Comparison of ENCODE assay signal across 9 cellular contexts in genomic region chr7:6589151-6589828, GRCh38. TPM values are rescaled to one million over a fixed set of nuclear protein-coding genes. Genes with fewer than 3 reads are reported as not detected.
A peak's percentile ranks its signal among the peaks of the same experiment; 100 is the strongest.
DNase-seq lines count a peak whose midpoint lies in the region; ATAC-seq, FAIRE-seq and TF ChIP-seq lines count a peak whose summit lies in the region.
"Had no signal": no experiment of that assay in that cellular context is flagged by ENCODE, and none has a peak within 500 bp of the region (broad histone marks: within the 10 kb centered on the region; RNA-seq: fewer than 3 reads in every experiment).

No MANE protein-coding gene starts in this region.

- no peak for DNase-seq in activated T-cell treated with anti-CD3 and anti-CD28 coated beads, Interleukin-2, amount 50 U/mL, for 4 hours
- DNase-seq in activated T-cell treated with anti-CD3 and anti-CD28 coated beads for 4 hours (no peak), keratinocyte (ENCODE audit: low read depth, low spot score) (no peak), D341Med (ENCODE audit: low spot score) (no peak), NCI-H345 treated with DMSO at 0.1 percent for 48 hours (lab: John Stamatoyannopoulos, UW; ENCODE audit: unreplicated experiment) (no peak)
- no peak for DNase-seq in activated naive CD8-positive, alpha-beta T cell treated with anti-CD3 and anti-CD28 coated beads for 36 hours

- peak overlapping the region; percentile 62 for H3K4me2 ChIP-seq in keratinocyte (ENCODE audit: control insufficient read depth, extremely low read depth, insufficient read depth, low read depth, low read length)

- 60% methylated on average over 22 of the region's 22 CpGs for WGBS in thymus

- H3K4me3 ChIP-seq in keratinocyte (ENCODE audit: control insufficient read depth in 2 of 3, extremely low read depth in 1 of 3, insufficient read depth in 2 of 3, low read depth in 1 of 3, low read length in 3 of 3), result peak overlapping the region; percentile 44 to 88 (median 49)
- H3K4me3 ChIP-seq in thymus (ENCODE audit: low read length), result peak overlapping the region; percentile 95

- H3K4me1 Mint-ChIP-seq in activated T-cell treated with anti-CD3 and anti-CD28 coated beads, Interleukin-2, amount 50 U/mL, for 4 hours (ENCODE audit: low read depth), result peaks cover 21% of the 10 kb centered on the region
- peaks cover 22% of the 10 kb centered on the region for H3K4me1 Mint-ChIP-seq in activated naive CD8-positive, alpha-beta T cell treated with anti-CD3 and anti-CD28 coated beads for 36 hours

- H3K4me3 Mint-ChIP-seq in activated T-cell treated with anti-CD3 and anti-CD28 coated beads, Interleukin-2, amount 50 U/mL, for 4 hours, result peak overlapping the region; percentile 73
- H3K4me3 Mint-ChIP-seq in activated naive CD8-positive, alpha-beta T cell treated with anti-CD3 and anti-CD28 coated beads for 36 hours, result peak overlapping the region; percentile 67

- no peaks in the 10 kb centered on the region for H3K9me3 ChIP-seq in keratinocyte (ENCODE audit: control insufficient read depth, low read depth, low read length)
- no peaks in the 10 kb centered on the region for H3K9me3 ChIP-seq in thymus (ENCODE audit: control insufficient read depth)

- peaks cover 13% of the 10 kb centered on the region for H3K79me2 ChIP-seq in keratinocyte (ENCODE audit: control insufficient read depth, insufficient read depth, low read length)

- no peak for ATAC-seq in activated T-cell treated with anti-CD3 and anti-CD28 coated beads, Interleukin-2, amount 50 U/mL, for 4 hours
- no peak for ATAC-seq in HG02763 (IDR thresholded peaks at IDR 0.05; ENCODE audit: unreplicated experiment)

- dilution Hi-C loops in keratinocyte (cut with MboI; ENCODE audit: extremely low pct_ligation_motif_present, low sequenced_read_pairs), result no loop called here

- peak overlapping the region; percentile 66 for H2AFZ ChIP-seq in keratinocyte (ENCODE audit: control insufficient read depth, low read length)

- H3K4me1 ChIP-seq in keratinocyte (ENCODE audit: control insufficient read depth, extremely low read depth, insufficient read depth, low read length), result peaks cover 6% of the 10 kb centered on the region
- H3K4me1 ChIP-seq in thymus (ENCODE audit: control insufficient read depth, insufficient read depth, low read length), result peaks cover 7% of the 10 kb centered on the region

- no peaks in the 10 kb centered on the region for H4K20me1 ChIP-seq in keratinocyte (ENCODE audit: control insufficient read depth, extremely low read depth, insufficient read depth, low read length)

- H3K36me3 ChIP-seq in keratinocyte (ENCODE audit: control insufficient read depth in 2 of 2, extremely low read depth in 1 of 2, insufficient read depth in 2 of 2, low read length in 2 of 2) (peaks cover 11 to 16% of the 10 kb centered on the region in 2 experiments), thymus (ENCODE audit: control insufficient read depth, insufficient read depth) (peaks cover 39% of the 10 kb centered on the region)

- no peaks in the 10 kb centered on the region for H3K27me3 Mint-ChIP-seq in activated T-cell treated with anti-CD3 and anti-CD28 coated beads, Interleukin-2, amount 50 U/mL, for 4 hours (ENCODE audit: low read depth)
- H3K27me3 Mint-ChIP-seq in activated naive CD8-positive, alpha-beta T cell treated with anti-CD3 and anti-CD28 coated beads for 36 hours, result no peaks in the 10 kb centered on the region

- peak overlapping the region; percentile 60 for H3K27ac Mint-ChIP-seq in activated naive CD8-positive, alpha-beta T cell treated with anti-CD3 and anti-CD28 coated beads for 36 hours

- H3K27me3 ChIP-seq in keratinocyte (ENCODE audit: control insufficient read depth, extremely low read depth, insufficient read depth, low read length) (no peaks in the 10 kb centered on the region), thymus (ENCODE audit: control insufficient read depth, insufficient read depth) (no peaks in the 10 kb centered on the region)

- H3K27ac ChIP-seq in keratinocyte (ENCODE audit: control insufficient read depth, insufficient read depth, low read length) (no peak overlapping the region), thymus (ENCODE audit: low read depth) (no peak overlapping the region)

- peaks cover 21% of the 10 kb centered on the region for H3K36me3 Mint-ChIP-seq in activated T-cell treated with anti-CD3 and anti-CD28 coated beads, Interleukin-2, amount 50 U/mL, for 4 hours (ENCODE audit: insufficient read depth)
- peaks cover 41% of the 10 kb centered on the region for H3K36me3 Mint-ChIP-seq in activated naive CD8-positive, alpha-beta T cell treated with anti-CD3 and anti-CD28 coated beads for 36 hours

- no peak for TF ChIP-seq CTCF in keratinocyte (optimal IDR thresholded peaks at IDR 0.05 in 1 of 3, IDR thresholded peaks at IDR 0.05 in 1 of 3, conservative IDR thresholded peaks at IDR 0.05 in 1 of 3; ENCODE audit: extremely low read depth in 1 of 3, insufficient read depth in 2 of 3, low read length in 3 of 3)

- no peaks in the 10 kb centered on the region for H3K9me1 ChIP-seq in keratinocyte (ENCODE audit: control insufficient read depth, extremely low read depth, insufficient read depth, low read length)

- H3K9ac ChIP-seq in keratinocyte (ENCODE audit: control insufficient read depth, extremely low read depth, insufficient read depth, low read length), result peak overlapping the region; percentile 41

- H3K9me3 Mint-ChIP-seq in activated T-cell treated with anti-CD3 and anti-CD28 coated beads, Interleukin-2, amount 50 U/mL, for 4 hours, result no peaks in the 10 kb centered on the region
- H3K9me3 Mint-ChIP-seq in activated naive CD8-positive, alpha-beta T cell treated with anti-CD3 and anti-CD28 coated beads for 36 hours, result no peaks in the 10 kb centered on the region

- no peak for FAIRE-seq in keratinocyte (lab: Jason Lieb, UNC)

RNA-seq across cellular contexts. Expression of gene INTS15, which starts 0.5 kb away (rescaled TPM):
- 10 to 100 TPM; 51.4 to 60.1 (median 59.1) TPM for total RNA-seq in activated T-cell treated with anti-CD3 and anti-CD28 coated beads, Interleukin-2, amount 50 U/mL, for 4 hours
- 10 to 100 TPM; 31.9 to 35.0 TPM for total RNA-seq in activated naive CD8-positive, alpha-beta T cell treated with anti-CD3 and anti-CD28 coated beads for 36 hours
- polyA plus RNA-seq in keratinocyte (11.9 to 22.5 TPM (median 12.1 TPM) in 3 replicates), thymus (28.7 TPM)
- polyA plus RNA-seq in keratinocyte (2011; ENCODE audit: low read depth), result 4.7 TPM
- polyA plus RNA-seq in keratinocyte (2011; cell fraction: cytosol; rRNA removed), result 17.0 and 19.7 TPM in 2 replicates
- 26.7 and 33.4 TPM in 2 replicates for polyA plus RNA-seq in keratinocyte (2011; cell fraction: nucleus; rRNA removed)
- 14.9 and 17.1 TPM in 2 replicates for polyA plus RNA-seq in keratinocyte (2012; ENCODE audit: low replicate concordance)
- 9.0 to 18.6 TPM (median 12.4 TPM) in 3 replicates for polyA minus RNA-seq in keratinocyte
- 16.5 TPM for polyA minus RNA-seq in keratinocyte (2011; cell fraction: cytosol; rRNA and poly(A)+ RNA removed)
- 9.1 and 10.8 TPM in 2 replicates for polyA minus RNA-seq in keratinocyte (2011; cell fraction: nucleus; rRNA and poly(A)+ RNA removed)

RNA-seq across cellular contexts. Expression of gene ZDHHC4, which starts 12.0 kb away (rescaled TPM):
- total RNA-seq in activated T-cell treated with anti-CD3 and anti-CD28 coated beads, Interleukin-2, amount 50 U/mL, for 4 hours, result 10 to 100 TPM; 23.6 to 33.5 (median 27.5) TPM
- 10 to 100 TPM; 31.4 to 40.2 TPM for total RNA-seq in activated naive CD8-positive, alpha-beta T cell treated with anti-CD3 and anti-CD28 coated beads for 36 hours
- polyA plus RNA-seq in keratinocyte, result 50.7 to 66.1 TPM (median 60.6 TPM) in 3 replicates
- 6.8 TPM for polyA plus RNA-seq in keratinocyte (2011; ENCODE audit: low read depth)
- 64.5 and 69.8 TPM in 2 replicates for polyA plus RNA-seq in keratinocyte (2011; cell fraction: cytosol; rRNA removed)
- 42.1 and 42.5 TPM in 2 replicates for polyA plus RNA-seq in keratinocyte (2011; cell fraction: nucleus; rRNA removed)
- 26.7 and 31.7 TPM in 2 replicates for polyA plus RNA-seq in keratinocyte (2012; ENCODE audit: low replicate concordance)
- polyA minus RNA-seq in keratinocyte, result 66.5 to 118 TPM (median 95.0 TPM) in 3 replicates
- polyA minus RNA-seq in keratinocyte (2011; cell fraction: cytosol; rRNA and poly(A)+ RNA removed), result 44.7 TPM
- 10.3 and 20.0 TPM in 2 replicates for polyA minus RNA-seq in keratinocyte (2011; cell fraction: nucleus; rRNA and poly(A)+ RNA removed)
- polyA plus RNA-seq in thymus, result 38.2 TPM

RNA-seq across cellular contexts. Expression of gene ZNF853, which starts 26.1 kb away (rescaled TPM):
- total RNA-seq in activated T-cell treated with anti-CD3 and anti-CD28 coated beads, Interleukin-2, amount 50 U/mL, for 4 hours, result 1 to 10 TPM; 2.2 to 3.5 (median 3.0) TPM
- total RNA-seq in activated naive CD8-positive, alpha-beta T cell treated with anti-CD3 and anti-CD28 coated beads for 36 hours, result 1 to 10 TPM; 2.2 TPM
- polyA plus RNA-seq in keratinocyte (0.02 to 0.03 TPM (median 0.03 TPM) in 3 replicates), thymus (3.3 TPM)
- 0.11 TPM for polyA plus RNA-seq in keratinocyte (2011; ENCODE audit: low read depth)
- 0.04 TPM in 1 of 2 replicates, not detected in the other for polyA plus RNA-seq in keratinocyte (2011; cell fraction: cytosol; rRNA removed)
- polyA plus RNA-seq in keratinocyte (2011; cell fraction: nucleus; rRNA removed), result 0.04 and 0.09 TPM in 2 replicates
- polyA plus RNA-seq in keratinocyte (2012; ENCODE audit: low replicate concordance), result 0.04 TPM in 1 of 2 replicates, not detected in the other
- not detected in 3 replicates for polyA minus RNA-seq in keratinocyte
- not detected for polyA minus RNA-seq in keratinocyte (2011; cell fraction: cytosol; rRNA and poly(A)+ RNA removed)
- polyA minus RNA-seq in keratinocyte (2011; cell fraction: nucleus; rRNA and poly(A)+ RNA removed), result not detected in 2 replicates

RNA-seq across cellular contexts. Expression of gene GRID2IP, which starts 38.0 kb away (rescaled TPM):
- total RNA-seq in activated T-cell treated with anti-CD3 and anti-CD28 coated beads, Interleukin-2, amount 50 U/mL, for 4 hours, result under 1 TPM in 1 of 3 donors, not detected in 2; 0.13 TPM
- under 1 TPM in 1 of 2 experiments, not detected in 1; 0.06 TPM for total RNA-seq in activated naive CD8-positive, alpha-beta T cell treated with anti-CD3 and anti-CD28 coated beads for 36 hours
- 0.01 to 0.04 TPM (median 0.03 TPM) in 3 replicates for polyA plus RNA-seq in keratinocyte
- polyA plus RNA-seq in keratinocyte (2011; ENCODE audit: low read depth), result not detected
- polyA plus RNA-seq in keratinocyte (2011; cell fraction: cytosol; rRNA removed), result not detected in 2 replicates
- polyA plus RNA-seq in keratinocyte (2011; cell fraction: nucleus; rRNA removed), result 0.05 TPM in 1 of 2 replicates, not detected in the other
- not detected in 2 replicates for polyA plus RNA-seq in keratinocyte (2012; ENCODE audit: low replicate concordance)
- 0.16 TPM in 1 of 3 replicates, not detected in the others for polyA minus RNA-seq in keratinocyte
- not detected for polyA minus RNA-seq in keratinocyte (2011; cell fraction: cytosol; rRNA and poly(A)+ RNA removed)
- not detected in 2 replicates for polyA minus RNA-seq in keratinocyte (2011; cell fraction: nucleus; rRNA and poly(A)+ RNA removed)
- polyA plus RNA-seq in thymus, result 0.46 TPM
- polyA plus RNA-seq: liver had no signal

RNA-seq across cellular contexts. Expression of gene ZNF316, which starts 47.8 kb away (rescaled TPM):
- total RNA-seq in activated T-cell treated with anti-CD3 and anti-CD28 coated beads, Interleukin-2, amount 50 U/mL, for 4 hours, result 10 to 100 TPM; 30.9 to 32.6 (median 32.1) TPM
- 10 to 100 TPM; 17.2 to 19.0 TPM for total RNA-seq in activated naive CD8-positive, alpha-beta T cell treated with anti-CD3 and anti-CD28 coated beads for 36 hours
- polyA plus RNA-seq in keratinocyte, result 4.6 to 5.1 TPM (median 4.7 TPM) in 3 replicates
- 6.6 TPM for polyA plus RNA-seq in keratinocyte (2011; ENCODE audit: low read depth)
- polyA plus RNA-seq in keratinocyte (2011; cell fraction: cytosol; rRNA removed), result 1.4 and 3.8 TPM in 2 replicates
- 17.0 and 17.5 TPM in 2 replicates for polyA plus RNA-seq in keratinocyte (2011; cell fraction: nucleus; rRNA removed)
- 8.7 and 9.4 TPM in 2 replicates for polyA plus RNA-seq in keratinocyte (2012; ENCODE audit: low replicate concordance)
- polyA minus RNA-seq in keratinocyte, result 2.5 to 5.8 TPM (median 3.6 TPM) in 3 replicates
- polyA minus RNA-seq in keratinocyte (2011; cell fraction: cytosol; rRNA and poly(A)+ RNA removed), result 7.9 TPM
- polyA minus RNA-seq in keratinocyte (2011; cell fraction: nucleus; rRNA and poly(A)+ RNA removed), result 7.9 and 10.6 TPM in 2 replicates
- 40.3 TPM for polyA plus RNA-seq in thymus
